3 cellular contexts compared by ENCODE assay signal in genomic region chr1:16759650-16760455, GRCh38. TPM values are rescaled to one million over a fixed set of nuclear protein-coding genes. Genes with fewer than 3 reads are reported as not detected.
"Had no signal": no experiment of that assay in that cellular context is flagged by ENCODE, and none has a peak within 500 bp of the region (broad histone marks: within the 10 kb centered on the region; RNA-seq: fewer than 3 reads in every experiment).

No MANE protein-coding gene starts in this region.

RNA-seq across cellular contexts. Expression of gene RNU1-4, which starts 19.5 kb away (rescaled TPM):
- polyA plus RNA-seq: sigmoid colon, spleen, thymus had no signal
